8 cellular contexts compared by ENCODE assay signal in the genomic region with DNA sequence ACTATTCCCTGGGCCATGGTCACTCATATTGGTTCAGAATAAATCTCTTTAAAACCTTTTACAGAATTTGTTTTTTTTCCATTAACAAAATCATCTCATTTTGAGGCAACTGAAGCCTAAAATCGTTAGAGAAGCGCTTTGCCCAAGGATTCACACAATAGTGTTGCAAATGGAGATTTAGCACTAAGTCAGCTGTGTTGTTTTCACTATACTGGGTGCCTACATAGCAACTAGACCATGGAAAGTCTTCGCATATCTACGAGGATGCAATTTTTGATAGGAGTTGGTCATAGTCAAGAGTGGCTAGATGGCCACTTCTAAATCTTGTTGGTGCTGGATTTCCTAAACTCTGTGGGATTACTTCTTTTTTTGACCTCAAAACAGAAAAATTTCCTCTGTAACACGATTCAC. TPM values are rescaled to one million over a fixed set of nuclear protein-coding genes. Genes with fewer than 3 reads are reported as not detected.
DNase-seq lines count a peak whose midpoint lies in the region; ATAC-seq, FAIRE-seq and TF ChIP-seq lines count a peak whose summit lies in the region.

No MANE protein-coding gene starts in this region.

- no peak for FAIRE-seq in small intestine (lab: Jason Lieb, UNC)

- intact Hi-C loops in left ventricle myocardium inferior (cut with micrococcal nuclease): no loop called here

- no peaks in the 10 kb centered on the region for H3K9me3 ChIP-seq in SJSA1 (replicated peaks)
- no peaks in the 10 kb centered on the region for H3K9me3 ChIP-seq in left ventricle myocardium inferior (replicated peaks)
- H3K9me3 ChIP-seq in small intestine (ENCODE audit: control insufficient read depth, low read depth): no peaks in the 10 kb centered on the region

- H3K4me3 ChIP-seq in GM12875 (ENCODE audit: low read depth, low read length) (peak overlapping the region; percentile 83), SJSA1 (peak overlapping the region; percentile 66), left ventricle myocardium inferior (peak overlapping the region; percentile 75), small intestine (ENCODE audit: low read depth in 1 of 2, low read length in 2 of 2) (peak overlapping the region in 1 of 2 donors; percentile 66)

- ATAC-seq in HG03280 (IDR thresholded peaks at IDR 0.05; ENCODE audit: unreplicated experiment): no peak

- H3K4me1 ChIP-seq in SJSA1 (replicated peaks) (0 out of 2 replicates have a peak, but pooled peaks cover 3% of the 10 kb centered on the region), left ventricle myocardium inferior (peaks cover 18% of the 10 kb centered on the region), small intestine (ENCODE audit: control insufficient read depth in 2 of 2, insufficient read depth in 1 of 2, low read depth in 1 of 2, low read length in 1 of 2) (no peaks in the 10 kb centered on the region)

- TF ChIP-seq CTCF in GM12875 (IDR thresholded peaks at IDR 0.05; ENCODE audit: borderline replicate concordance, insufficient read depth, low read depth, low read length): no peak
- TF ChIP-seq CTCF in left ventricle myocardium inferior (IDR thresholded peaks at IDR 0.05; ENCODE audit: borderline replicate concordance): no peak

- peak overlapping the region; percentile 72 for H3K27ac ChIP-seq in SJSA1
- peak overlapping the region; percentile 90 for H3K27ac ChIP-seq in left ventricle myocardium inferior (replicated peaks)
- peak overlapping the region; percentile 62 to 97 for H3K27ac ChIP-seq in small intestine (ENCODE audit: low read depth in 1 of 2, low read length in 1 of 2)

- H3K27me3 ChIP-seq in SJSA1 (replicated peaks) (no peaks in the 10 kb centered on the region), left ventricle myocardium inferior (ENCODE audit: low read depth) (peaks cover 3% of the 10 kb centered on the region), small intestine (ENCODE audit: control insufficient read depth in 2 of 2, insufficient read depth in 2 of 2, low read length in 2 of 2) (no peaks in the 10 kb centered on the region)

- in situ Hi-C loops in KBM-7 (cut with MboI; ENCODE audit: low pct_unique_long_range_greater_than_20kb, low sequenced_read_pairs): no loop called here

- 69 to 72% (median 72%) methylated on average over 5 of the region's 5 CpGs for WGBS in small intestine, 3 donors

- DNase-seq in SJSA1 (ENCODE audit: low read depth in 1 of 2, low spot score in 2 of 2) (no peak), left ventricle myocardium inferior (no peak), small intestine (no peak), KBM-7 (no peak), mesenteric fat pad (ENCODE audit: low spot score) (no peak)
- no peak for DNase-seq in activated CD4-positive, alpha-beta T cell treated with anti-CD3 and anti-CD28 coated beads for 48 hours

- peaks cover 6% of the 10 kb centered on the region; the same call in 1 of the 2 replicates for H3K36me3 ChIP-seq in SJSA1
- H3K36me3 ChIP-seq in left ventricle myocardium inferior: no peaks in the 10 kb centered on the region
- no peaks in the 10 kb centered on the region for H3K36me3 ChIP-seq in small intestine (ENCODE audit: control insufficient read depth in 2 of 2, insufficient read depth in 2 of 2, low read length in 2 of 2)

RNA-seq across cellular contexts. Expression of gene TIPRL, which starts 0.5 kb away (rescaled TPM):
- total RNA-seq in SJSA1 (2014; rRNA removed; shearing (Covaris generic)): 60.4 and 68.5 TPM in 2 replicates
- total RNA-seq in left ventricle myocardium inferior (28.3 TPM), mesenteric fat pad (29.9 TPM)
- polyA plus RNA-seq in small intestine: 10 to 100 TPM; 21.2 to 24.3 (median 22.6) TPM

RNA-seq across cellular contexts. Expression of gene GPR161, which starts 41.5 kb away (rescaled TPM):
- 9.6 and 9.8 TPM in 2 replicates for total RNA-seq in SJSA1 (2014; rRNA removed; shearing (Covaris generic))
- total RNA-seq in left ventricle myocardium inferior (2.8 TPM), mesenteric fat pad (6.2 TPM)
- polyA plus RNA-seq in small intestine: 1 to 10 TPM in 1 of 3 donors, under 1 TPM in 2; under 0.01 to 3.3 (median 0.54) TPM

RNA-seq across cellular contexts. Expression of gene SFT2D2, which starts 47.6 kb away (rescaled TPM):
- total RNA-seq in SJSA1 (2014; rRNA removed; shearing (Covaris generic)): 26.9 and 39.4 TPM in 2 replicates
- total RNA-seq in left ventricle myocardium inferior (13.3 TPM), mesenteric fat pad (53.3 TPM)
- polyA plus RNA-seq in small intestine: 1 to 10 TPM; 2.4 to 9.5 (median 3.8) TPM
